13 cellular contexts compared by ENCODE assay signal in the genomic region with DNA sequence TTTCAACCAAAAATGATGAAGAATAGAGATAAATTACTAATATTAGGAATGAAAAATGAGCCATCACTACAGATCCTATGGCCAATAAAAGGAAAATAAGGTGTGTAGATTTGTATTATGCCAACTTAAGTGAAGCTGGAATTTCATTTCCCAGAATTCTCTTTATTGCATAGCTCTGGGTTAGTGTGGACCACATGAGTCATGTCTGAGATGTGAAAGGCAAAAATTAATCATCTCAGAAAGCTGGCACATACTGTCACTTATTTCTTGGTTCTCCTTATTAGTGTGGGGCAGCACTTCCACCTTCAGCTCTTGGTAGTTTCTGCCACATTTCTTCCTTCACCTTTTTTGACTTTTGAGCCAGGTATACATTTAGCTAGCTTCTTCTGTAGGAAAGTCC.
A peak's percentile ranks its signal among the peaks of the same experiment; 100 is the strongest.
DNase-seq lines count a peak whose midpoint lies in the region; ATAC-seq and TF ChIP-seq lines count a peak whose summit lies in the region.
"Had no signal": no experiment of that assay in that cellular context is flagged by ENCODE, and none has a peak within 500 bp of the region (broad histone marks: within the 10 kb centered on the region; RNA-seq: fewer than 3 reads in every experiment).

No MANE protein-coding gene starts in this region.

- no peak for ATAC-seq in GM19395 (IDR thresholded peaks at IDR 0.05; ENCODE audit: unreplicated experiment)
- ATAC-seq in GM19455 (IDR thresholded peaks at IDR 0.05; ENCODE audit: unreplicated experiment): no peak
- ATAC-seq: CD8-positive, alpha-beta T cell had no signal

- H3K27me3 ChIP-seq in OCI-LY3 (ENCODE audit: low read depth, low read length): 0 out of 2 replicates have a peak, but pooled peaks cover 5% of the 10 kb centered on the region
- H3K27me3 ChIP-seq: ascending aorta, suprapubic skin had no signal

- H3K9me3 ChIP-seq in OCI-LY3 (ENCODE audit: insufficient read depth, low read length): peaks cover 24% of the 10 kb centered on the region; the same call in 1 of the 2 replicates
- H3K9me3 ChIP-seq: suprapubic skin had no signal

- no peaks in the 10 kb centered on the region for H3K79me2 ChIP-seq in OCI-LY3 (ENCODE audit: low read length)

- TF ChIP-seq CTCF in OCI-LY3 (IDR thresholded peaks at IDR 0.05; ENCODE audit: low read depth, low read length): no peak

- peaks cover 44% of the 10 kb centered on the region for H3K36me3 ChIP-seq in OCI-LY3 (replicated peaks; ENCODE audit: low read depth, low read length)

- DNase-seq in A172 (ENCODE audit: low spot score) (peak; percentile 81), Daoy (ENCODE audit: low read depth) (peak; percentile 4), erythroblast (lab: John Stamatoyannopoulos, UW) (peak; percentile 29 to 39), T-helper 9 cell (no peak), NCI-H2227 (lab: John Stamatoyannopoulos, UW; ENCODE audit: unreplicated experiment) (no peak)
- DNase-seq: CD8-positive, alpha-beta T cell; H9; posterior cingulate gyrus had no signal

- TF ChIP-seq POLR2A in erythroblast (IDR thresholded peaks at IDR 0.05; ENCODE audit: low read length): no peak

- no peaks in the 10 kb centered on the region for H4K20me1 ChIP-seq in OCI-LY3 (ENCODE audit: insufficient read depth, low read length)

- H3K9ac ChIP-seq in OCI-LY3 (ENCODE audit: low read length): no peak overlapping the region

- H3K4me2 ChIP-seq in OCI-LY3 (ENCODE audit: low read length): peak overlapping the region; percentile 13

- H3K4me1 ChIP-seq in OCI-LY3 (ENCODE audit: low read length): peaks cover 15% of the 10 kb centered on the region
- H3K4me1 ChIP-seq: ascending aorta, suprapubic skin had no signal

- no peak overlapping the region for H3K4me3 ChIP-seq in OCI-LY3 (ENCODE audit: low read length)
- H3K4me3 ChIP-seq: ascending aorta, suprapubic skin had no signal

- no peak overlapping the region for H2AFZ ChIP-seq in OCI-LY3 (ENCODE audit: low read depth, low read length)

- H3K27ac ChIP-seq in OCI-LY3 (ENCODE audit: low read length): no peak overlapping the region
- H3K27ac ChIP-seq: ascending aorta, suprapubic skin had no signal

Comparison
In these comparisons a context has a peak if more than half of its experiments do, and no peak if none do; other contexts are left out.
1. DNase-seq: peak in A172 (single experiment), Daoy (single experiment) and erythroblast (2 of 2); none in T-helper 9 cell (single experiment) and NCI-H2227 (single experiment).